ENCODE assay signal across 9 cellular contexts in genomic region chr19:38433268-38433733, GRCh38. TPM values are rescaled to one million over a fixed set of nuclear protein-coding genes. Genes with fewer than 3 reads are reported as not detected.
DNase-seq lines count a peak whose midpoint lies in the region; ATAC-seq and TF ChIP-seq lines count a peak whose summit lies in the region.
"Had no signal": no experiment of that assay in that cellular context is flagged by ENCODE, and none has a peak within 500 bp of the region (broad histone marks: within the 10 kb centered on the region; RNA-seq: fewer than 3 reads in every experiment).

RYR1 (plus strand) TSS chr19:38433691; CDS start chr19:38433830, 139 bp downstream.

- TF ChIP-seq CTCF in fibroblast of villous mesenchyme (IDR thresholded peaks at IDR 0.05; ENCODE audit: insufficient read depth, low read depth, low read length) (no peak), omental fat pad (IDR thresholded peaks at IDR 0.05) (no peak)

- no peak within 1 kb of the TSS for H3K27ac Mint-ChIP-seq in activated CD4-positive, alpha-beta memory T cell treated with anti-CD3 and anti-CD28 coated beads for 36 hours

- H3K9me3 Mint-ChIP-seq in activated CD4-positive, alpha-beta memory T cell treated with anti-CD3 and anti-CD28 coated beads for 36 hours: no peaks in the 10 kb centered on the region

- peak; percentile 69 for ATAC-seq in omental fat pad (ENCODE audit: low FRiP score)

- H3K27me3 Mint-ChIP-seq in activated CD4-positive, alpha-beta memory T cell treated with anti-CD3 and anti-CD28 coated beads for 36 hours: peaks cover 18% of the 10 kb centered on the region

- peak within 1 kb of the TSS; percentile 56 for H3K4me3 Mint-ChIP-seq in activated CD4-positive, alpha-beta memory T cell treated with anti-CD3 and anti-CD28 coated beads for 36 hours

- H3K4me3 ChIP-seq in fibroblast of villous mesenchyme (ENCODE audit: low read depth, low read length): no peak within 1 kb of the TSS
- H3K4me3 ChIP-seq: SK-N-MC had no signal

- intact Hi-C loops in activated CD4-positive, alpha-beta memory T cell treated with anti-CD3 and anti-CD28 coated beads for 36 hours (cut with micrococcal nuclease): no loop called here

- DNase-seq in activated T-cell treated with anti-CD3 and anti-CD28 coated beads for 1 hour (ENCODE audit: low read depth) (peak; percentile 20), activated T-cell treated with anti-CD3 and anti-CD28 coated beads for 4 hours (no peak), fibroblast of villous mesenchyme (ENCODE audit: low read depth) (peak; percentile 11), omental fat pad (ENCODE audit: low spot score) (peak; percentile 36), NCI-H748 (lab: John Stamatoyannopoulos, UW; ENCODE audit: unreplicated experiment) (no peak), foreskin melanocyte (no peak), KG1 (lab: John Stamatoyannopoulos, UW) (no peak)
- DNase-seq in activated CD4-positive, alpha-beta memory T cell treated with anti-CD3 and anti-CD28 coated beads for 36 hours: peak; percentile 79

- no peaks in the 10 kb centered on the region for H3K36me3 Mint-ChIP-seq in activated CD4-positive, alpha-beta memory T cell treated with anti-CD3 and anti-CD28 coated beads for 36 hours

- POLR2A ChIA-PET in activated CD4-positive, alpha-beta memory T cell treated with anti-CD3 and anti-CD28 coated beads for 36 hours (lab: Charles Lee): no interaction called here

- CTCF ChIA-PET in activated CD4-positive, alpha-beta memory T cell treated with anti-CD3 and anti-CD28 coated beads for 36 hours (lab: Charles Lee): interaction anchor here (4.0 kb wide), 1 partner anchor 30 kb away, joined by 11 read pairs; the partner anchor contains the start of gene FAM98C

- H3K4me1 Mint-ChIP-seq in activated CD4-positive, alpha-beta memory T cell treated with anti-CD3 and anti-CD28 coated beads for 36 hours (ENCODE audit: low read depth): peaks cover 28% of the 10 kb centered on the region

RNA-seq across cellular contexts. Expression of gene RYR1, which starts in this region (rescaled TPM):
- 1 to 10 TPM; 2.4 to 2.5 TPM for total RNA-seq in activated CD4-positive, alpha-beta memory T cell treated with anti-CD3 and anti-CD28 coated beads for 36 hours
- total RNA-seq in fibroblast of villous mesenchyme (under 0.01 TPM in 2 replicates), omental fat pad (1 to 10 TPM; 1.9 to 3.6 (median 3.3) TPM)

Comparison
In these comparisons a context has a peak if more than half of its experiments do, and no peak if none do; other contexts are left out.
1. DNase-seq: peak in activated T-cell treated with anti-CD3 and anti-CD28 coated beads for 1 hour (single experiment), activated CD4-positive, alpha-beta memory T cell treated with anti-CD3 and anti-CD28 coated beads for 36 hours (single experiment) and omental fat pad (single experiment); none in activated T-cell treated with anti-CD3 and anti-CD28 coated beads for 4 hours (single experiment), NCI-H748 (single experiment), foreskin melanocyte (single experiment) and KG1 (single experiment).
2. Peak in DNase-seq in fibroblast of villous mesenchyme; RNA of the gene not detected or under 1 TPM.